In the genomic region with DNA sequence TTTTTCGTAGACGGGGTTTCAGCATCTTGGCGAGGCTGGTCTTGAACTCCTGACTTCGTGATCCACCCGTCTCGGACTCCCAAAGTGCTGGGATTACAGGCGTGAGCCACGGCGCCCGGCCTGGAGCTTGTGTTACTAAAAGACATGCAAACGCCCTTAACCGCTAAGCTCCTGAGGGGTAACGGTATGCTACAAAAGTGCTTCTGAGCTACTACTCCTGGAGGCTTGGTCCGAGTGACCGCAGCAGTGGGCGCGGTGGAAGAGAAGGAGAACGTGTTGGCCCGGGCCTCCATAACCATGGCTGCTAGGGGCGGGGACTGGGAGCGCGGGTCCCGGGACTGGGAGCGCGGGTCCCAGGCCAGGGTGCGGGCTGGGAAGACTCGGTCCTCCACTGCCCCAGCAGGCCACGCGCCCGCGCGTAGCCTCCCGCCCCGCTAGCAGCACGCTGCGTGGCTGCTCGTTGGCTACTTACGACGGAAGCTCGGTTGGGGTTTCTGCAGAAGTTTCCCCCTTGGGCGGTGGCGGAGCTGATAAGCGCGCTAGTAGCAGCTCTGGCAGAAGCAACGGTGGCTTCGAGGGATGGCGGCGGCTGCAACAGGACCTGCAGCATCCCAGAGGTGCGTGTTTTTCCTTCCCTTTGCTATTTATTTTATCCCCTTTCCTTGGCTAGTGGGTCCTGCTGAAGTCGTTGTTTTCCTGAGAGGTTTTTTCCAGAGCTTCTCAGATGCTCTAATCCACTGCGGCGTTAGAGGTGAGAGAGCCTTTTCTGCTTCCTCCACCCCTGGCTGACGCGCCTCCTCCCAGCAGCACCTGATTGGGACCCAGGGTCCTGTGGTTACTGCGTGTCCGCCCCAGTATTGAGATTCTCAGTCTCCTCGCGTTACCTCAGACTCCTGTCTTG, we compare ENCODE assay signal across 8 cellular contexts.
DNase-seq lines count a peak whose midpoint lies in the region; ATAC-seq and TF ChIP-seq lines count a peak whose summit lies in the region.

No MANE protein-coding gene starts in this region.

- peaks cover 11% of the 10 kb centered on the region for H3K4me1 ChIP-seq in OCI-LY3 (ENCODE audit: low read length)

- no peak for TF ChIP-seq CTCF in OCI-LY3 (IDR thresholded peaks at IDR 0.05; ENCODE audit: low read depth, low read length)

- no peak for ATAC-seq in GM21723 (IDR thresholded peaks at IDR 0.05; ENCODE audit: unreplicated experiment)

- H4K20me1 ChIP-seq in OCI-LY3 (ENCODE audit: insufficient read depth, low read length): no peaks in the 10 kb centered on the region

- H3K9me3 ChIP-seq in OCI-LY3 (ENCODE audit: insufficient read depth, low read length): no peaks in the 10 kb centered on the region

- no peaks in the 10 kb centered on the region for H3K27me3 ChIP-seq in OCI-LY3 (ENCODE audit: low read depth, low read length)

- peaks cover 13% of the 10 kb centered on the region for H3K79me2 ChIP-seq in OCI-LY3 (ENCODE audit: low read length)

- peak overlapping the region; percentile 97 for H3K9ac ChIP-seq in OCI-LY3 (ENCODE audit: low read length)

- peak overlapping the region; percentile 90 for H3K27ac ChIP-seq in OCI-LY3 (ENCODE audit: low read length)
- peak overlapping the region; percentile 57 for H3K27ac ChIP-seq in epithelial cell of prostate

- H3K4me2 ChIP-seq in OCI-LY3 (ENCODE audit: low read length): peak overlapping the region; percentile 73

- DNase-seq in DMS53 (lab: John Stamatoyannopoulos, UW) (peak; percentile 94), HS-27A (ENCODE audit: low read depth) (peak; percentile 64), epithelial cell of prostate (ENCODE audit: low read depth, low spot score) (no peak), middle frontal gyrus (ENCODE audit: extremely low spot score, low spot score) (peak; percentile 80)
- DNase-seq in activated T-cell treated with anti-CD3 and anti-CD28 coated beads, Interleukin-2, amount 50 U/mL, for 1 hour: peak; percentile 75
- peak; percentile 50 for DNase-seq in stimulated activated CD8-positive, alpha-beta memory T cell treated with anti-CD3 and anti-CD28 coated beads, Interleukin-15, amount 100 ng/mL, for 24 hours (ENCODE audit: low read depth)

- peak overlapping the region; percentile 97 for H3K4me3 ChIP-seq in OCI-LY3 (ENCODE audit: low read length)

- H3K36me3 ChIP-seq in OCI-LY3 (replicated peaks; ENCODE audit: low read depth, low read length): no peaks in the 10 kb centered on the region

- peak overlapping the region; percentile 97 for H2AFZ ChIP-seq in OCI-LY3 (ENCODE audit: low read depth, low read length)
